Comparison of ENCODE assay signal across 8 cellular contexts in the genomic region with DNA sequence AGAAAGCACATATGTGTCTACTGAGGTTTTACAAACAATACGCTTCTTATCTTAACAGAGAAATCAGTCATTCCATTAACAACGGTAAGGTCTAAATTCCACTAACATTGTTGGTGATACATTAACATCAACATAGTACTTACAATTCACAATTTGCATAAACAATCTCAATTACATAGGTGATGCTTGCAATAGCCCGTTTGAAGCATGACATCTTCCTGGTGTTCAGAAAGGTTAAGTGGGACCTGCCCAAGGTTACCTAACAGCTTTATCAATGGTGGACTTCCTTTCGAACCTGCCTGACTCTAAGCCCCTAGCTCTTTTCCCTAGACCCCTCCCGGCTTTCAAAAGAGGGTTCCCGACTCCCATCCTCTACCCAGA. TPM values are rescaled to one million over a fixed set of nuclear protein-coding genes. Genes with fewer than 3 reads are reported as not detected.
A peak's percentile ranks its signal among the peaks of the same experiment; 100 is the strongest.
DNase-seq lines count a peak whose midpoint lies in the region; ATAC-seq and TF ChIP-seq lines count a peak whose summit lies in the region.

No MANE protein-coding gene starts in this region.

- no peak for TF ChIP-seq CTCF in C4-2B (conservative IDR thresholded peaks at IDR 0.05)
- no peak for TF ChIP-seq CTCF in astrocyte of the spinal cord (IDR thresholded peaks at IDR 0.05; ENCODE audit: low read depth, low read length)
- TF ChIP-seq CTCF in lower leg skin (IDR thresholded peaks at IDR 0.05) = no peak
- no peak for TF ChIP-seq CTCF in upper lobe of right lung (IDR thresholded peaks at IDR 0.05)

- H3K9me3 ChIP-seq in upper lobe of right lung = no peaks in the 10 kb centered on the region

- no peak for TF ChIP-seq POLR2A in lower leg skin (IDR thresholded peaks at IDR 0.05)

- H3K4me1 ChIP-seq in upper lobe of right lung = peaks cover 5% of the 10 kb centered on the region

- peak; percentile 28 for DNase-seq in HT-29 (ENCODE audit: low spot score)
- no peak for DNase-seq in astrocyte of the spinal cord (ENCODE audit: low read depth, low spot score)
- DNase-seq in lower leg skin (ENCODE audit: low spot score in 2 of 2) = no peak
- DNase-seq in upper lobe of right lung = no peak
- DNase-seq in EL = no peak
- DNase-seq in AG20443 (ENCODE audit: low spot score) = no peak

- 3 to 4% methylated on average over 6 of the region's 6 CpGs for WGBS in lower leg skin, 2 donors

- peak overlapping the region; percentile 78 for H3K27ac ChIP-seq in C4-2B
- peak overlapping the region; percentile 86 for H3K27ac ChIP-seq in upper lobe of right lung

- intact Hi-C loops in lower leg skin (cut with DNase I; ENCODE audit: low total_unique reads) = no loop called here
- intact Hi-C loops in upper lobe of right lung (cut with DNase I) = loop anchor here (10.0 kb wide), 1 partner anchor 63 kb away; a partner anchor contains a TSS

- H3K4me3 ChIP-seq in astrocyte of the spinal cord (ENCODE audit: low read depth, low read length) (peak overlapping the region; percentile 88), lower leg skin (ENCODE audit: low read depth, poor library complexity, severe bottlenecking) (peak overlapping the region; percentile 46), upper lobe of right lung (peak overlapping the region; percentile 84)

- in situ Hi-C loops in astrocyte of the spinal cord (cut with HindIII; ENCODE audit: low sequenced_read_pairs) = no loop called here

- no peaks in the 10 kb centered on the region for H3K36me3 ChIP-seq in upper lobe of right lung

- ATAC-seq in upper lobe of right lung (peak; percentile 4), GM19397 (IDR thresholded peaks at IDR 0.05; ENCODE audit: unreplicated experiment) (no peak)

- H3K27me3 ChIP-seq in upper lobe of right lung = no peaks in the 10 kb centered on the region

RNA-seq across cellular contexts. Expression of a gene that starts 0.7 kb away (rescaled TPM):
- 9.5 and 13.0 TPM in 2 replicates for total RNA-seq in HT-29 (2014; rRNA removed; shearing (Covaris generic))
- total RNA-seq in lower leg skin (10 to 100 TPM; 10.7 to 18.0 (median 12.0) TPM), upper lobe of right lung (22.2 TPM)

RNA-seq across cellular contexts. Expression of a gene that starts 12.9 kb away (rescaled TPM):
- total RNA-seq in HT-29 (2014; rRNA removed; shearing (Covaris generic)) = 29.1 and 33.0 TPM in 2 replicates
- total RNA-seq in lower leg skin = 10 to 100 TPM; 39.4 to 45.2 (median 41.6) TPM
- total RNA-seq in upper lobe of right lung = 24.4 TPM

RNA-seq across cellular contexts. Expression of a gene that starts 55.6 kb away (rescaled TPM):
- 49.7 and 55.6 TPM in 2 replicates for total RNA-seq in HT-29 (2014; rRNA removed; shearing (Covaris generic))
- total RNA-seq in lower leg skin = 100 to 1,000 TPM in 1 of 4 donors, 10 to 100 TPM in 3; 38.7 to 117 (median 45.6) TPM
- total RNA-seq in upper lobe of right lung = 157 TPM
